In the genomic region with DNA sequence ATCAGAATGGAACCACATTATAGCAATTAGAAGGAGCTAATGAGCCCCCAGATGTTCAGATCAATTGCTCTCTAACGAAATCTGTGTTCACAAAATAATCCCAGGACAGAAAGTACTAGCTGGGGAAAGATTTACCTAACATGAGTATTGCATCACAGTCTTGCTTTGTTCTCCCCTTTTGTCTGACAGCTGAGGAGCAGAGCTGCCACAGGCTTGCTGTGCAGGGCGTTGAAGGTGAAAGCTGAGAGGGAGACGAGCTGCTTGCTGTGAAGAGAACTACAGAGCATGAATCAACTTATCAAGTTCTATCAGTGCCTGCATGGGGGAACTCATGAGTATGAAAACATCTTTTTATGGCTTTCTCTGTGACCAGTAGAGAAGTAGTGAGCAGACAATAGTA, we compare ENCODE assay signal across 21 cellular contexts.
A peak's percentile ranks its signal among the peaks of the same experiment; 100 is the strongest.
DNase-seq lines count a peak whose midpoint lies in the region; ATAC-seq and TF ChIP-seq lines count a peak whose summit lies in the region.
"Had no signal": no experiment of that assay in that cellular context is flagged by ENCODE, and none has a peak within 500 bp of the region (broad histone marks: within the 10 kb centered on the region; RNA-seq: fewer than 3 reads in every experiment).

No MANE protein-coding gene starts in this region.

- ATAC-seq in GM18867 (IDR thresholded peaks at IDR 0.05; ENCODE audit: unreplicated experiment): no peak
- ATAC-seq: heart left ventricle; stimulated activated naive CD8-positive, alpha-beta T cell treated with anti-CD3 and anti-CD28 coated beads, Interleukin-15, amount 100 ng/mL, for 72 hours had no signal

- TF ChIP-seq CTCF in glutamatergic neuron (IDR thresholded peaks at IDR 0.05; ENCODE audit: partially characterized antibody, unreplicated experiment) (no peak), colonic mucosa (IDR thresholded peaks at IDR 0.05) (no peak)

- H3K4me3 Mint-ChIP-seq in glutamatergic neuron (ENCODE audit: unreplicated experiment): peak overlapping the region; percentile 73
- H3K4me3 Mint-ChIP-seq: activated CD4-positive, alpha-beta memory T cell treated with anti-CD3 and anti-CD28 coated beads for 36 hours; activated naive CD8-positive, alpha-beta T cell; stimulated activated naive CD8-positive, alpha-beta T cell treated with anti-CD3 and anti-CD28 coated beads, Interleukin-15, amount 100 ng/mL, for 72 hours had no signal

- DNase-seq in NCI-H1092 treated with DMSO at 0.1 percent for 48 hours (lab: John Stamatoyannopoulos, UW) (peak; percentile 52), NCI-H1092 (lab: John Stamatoyannopoulos, UW) (no peak), NCI-H2227 (lab: John Stamatoyannopoulos, UW; ENCODE audit: unreplicated experiment) (peak; percentile 19), glutamatergic neuron (no peak), retina (peak; percentile 47), colonic mucosa (no peak), SIG-M5 treated with dmso at 0.1 percent for 504 hours (lab: John Stamatoyannopoulos, UW; ENCODE audit: unreplicated experiment) (no peak)
- DNase-seq: activated CD4-positive, alpha-beta memory T cell treated with anti-CD3 and anti-CD28 coated beads for 36 hours; activated CD4-positive, CD25-positive, alpha-beta regulatory T cell; activated CD8-positive, alpha-beta memory T cell treated with anti-CD3 and anti-CD28 coated beads, Interleukin-2, amount 50 U/mL, for 48 hours; heart left ventricle; KG1; MV-4-11; SHP77; stimulated activated naive CD8-positive, alpha-beta T cell treated with anti-CD3 and anti-CD28 coated beads, Interleukin-15, amount 100 ng/mL, for 72 hours; SW 1271; tibial artery had no signal

- no peaks in the 10 kb centered on the region for H3K9me3 ChIP-seq in colonic mucosa
- H3K9me3 ChIP-seq: heart left ventricle, tibial artery had no signal

- no peaks in the 10 kb centered on the region for H3K36me3 ChIP-seq in colonic mucosa
- H3K36me3 ChIP-seq: heart left ventricle, tibial artery had no signal

- no peaks in the 10 kb centered on the region for H3K36me3 Mint-ChIP-seq in glutamatergic neuron (ENCODE audit: unreplicated experiment)
- H3K36me3 Mint-ChIP-seq: activated CD4-positive, alpha-beta memory T cell treated with anti-CD3 and anti-CD28 coated beads for 36 hours; activated naive CD8-positive, alpha-beta T cell had no signal

- peaks cover 45% of the 10 kb centered on the region for H3K4me1 Mint-ChIP-seq in glutamatergic neuron (ENCODE audit: low read depth, unreplicated experiment)
- H3K4me1 Mint-ChIP-seq: stimulated activated naive CD8-positive, alpha-beta T cell treated with anti-CD3 and anti-CD28 coated beads, Interleukin-15, amount 100 ng/mL, for 72 hours had no signal

- no peak overlapping the region for H3K9ac ChIP-seq in colonic mucosa (ENCODE audit: low read depth in 2 of 2, low read length in 2 of 2)

- peaks cover 8% of the 10 kb centered on the region for H3K9me3 Mint-ChIP-seq in glutamatergic neuron (ENCODE audit: unreplicated experiment)
- H3K9me3 Mint-ChIP-seq: activated CD4-positive, alpha-beta memory T cell treated with anti-CD3 and anti-CD28 coated beads for 36 hours; stimulated activated naive CD8-positive, alpha-beta T cell treated with anti-CD3 and anti-CD28 coated beads, Interleukin-15, amount 100 ng/mL, for 72 hours had no signal

- no peak overlapping the region for H3K4me3 ChIP-seq in colonic mucosa
- H3K4me3 ChIP-seq: heart left ventricle, lung, tibial artery had no signal

- no peaks in the 10 kb centered on the region for H3K4me1 ChIP-seq in colonic mucosa
- H3K4me1 ChIP-seq: heart left ventricle, tibial artery had no signal

- intact Hi-C loops in colonic mucosa (cut with DNase I): no loop called here

- H3K27me3 ChIP-seq in colonic mucosa: no peaks in the 10 kb centered on the region
- H3K27me3 ChIP-seq: heart left ventricle, tibial artery had no signal

- H3K27ac Mint-ChIP-seq in glutamatergic neuron (ENCODE audit: unreplicated experiment): peak overlapping the region; percentile 98
- H3K27ac Mint-ChIP-seq: activated CD4-positive, alpha-beta memory T cell treated with anti-CD3 and anti-CD28 coated beads for 36 hours; activated naive CD8-positive, alpha-beta T cell; stimulated activated naive CD8-positive, alpha-beta T cell treated with anti-CD3 and anti-CD28 coated beads, Interleukin-15, amount 100 ng/mL, for 72 hours had no signal

- no peak overlapping the region for H3K27ac ChIP-seq in colonic mucosa
- H3K27ac ChIP-seq: 22Rv1, heart left ventricle, tibial artery had no signal

- H3K27me3 Mint-ChIP-seq in glutamatergic neuron (ENCODE audit: unreplicated experiment): peaks cover 4% of the 10 kb centered on the region
- H3K27me3 Mint-ChIP-seq: activated CD4-positive, alpha-beta memory T cell treated with anti-CD3 and anti-CD28 coated beads for 36 hours; activated naive CD8-positive, alpha-beta T cell; stimulated activated naive CD8-positive, alpha-beta T cell treated with anti-CD3 and anti-CD28 coated beads, Interleukin-15, amount 100 ng/mL, for 72 hours had no signal

Comparison
In these comparisons a context has a peak if more than half of its experiments do, and no peak if none do; other contexts are left out.
1. DNase-seq: peak in NCI-H1092 treated with DMSO at 0.1 percent for 48 hours (single experiment), NCI-H2227 (single experiment) and retina (single experiment); none in NCI-H1092 (single experiment), glutamatergic neuron (single experiment), colonic mucosa (single experiment) and SIG-M5 treated with dmso at 0.1 percent for 504 hours (single experiment).